ENCODE assay signal across 1 cellular context in the genomic region with DNA sequence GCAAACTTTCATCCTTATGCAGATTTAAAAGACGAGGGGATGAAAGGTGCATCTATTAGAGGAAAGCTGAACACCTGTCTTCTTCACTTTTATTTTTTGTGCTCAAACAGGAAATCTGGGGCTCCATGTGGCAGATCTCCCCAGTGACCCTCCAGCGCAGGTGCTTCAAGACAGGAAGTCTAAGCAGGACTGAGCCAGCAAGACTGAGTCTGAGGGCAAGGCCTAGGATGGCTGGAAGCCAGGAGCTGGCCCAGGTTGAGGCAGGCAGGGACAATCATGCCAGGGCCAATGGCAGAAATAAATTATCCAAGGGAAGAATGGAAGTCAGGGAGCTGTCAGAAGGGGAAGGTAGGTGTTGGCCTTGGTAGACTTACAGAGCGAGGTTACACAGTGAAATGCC.
TF ChIP-seq lines count a peak whose summit lies in the region.

No MANE protein-coding gene starts in this region.

TF ChIP-seq in GM23338, 12 proteins besides CTCF, POLR2A, EP300 and RAD21 (continued from another document):
- TF ChIP-seq, protein P1, sequence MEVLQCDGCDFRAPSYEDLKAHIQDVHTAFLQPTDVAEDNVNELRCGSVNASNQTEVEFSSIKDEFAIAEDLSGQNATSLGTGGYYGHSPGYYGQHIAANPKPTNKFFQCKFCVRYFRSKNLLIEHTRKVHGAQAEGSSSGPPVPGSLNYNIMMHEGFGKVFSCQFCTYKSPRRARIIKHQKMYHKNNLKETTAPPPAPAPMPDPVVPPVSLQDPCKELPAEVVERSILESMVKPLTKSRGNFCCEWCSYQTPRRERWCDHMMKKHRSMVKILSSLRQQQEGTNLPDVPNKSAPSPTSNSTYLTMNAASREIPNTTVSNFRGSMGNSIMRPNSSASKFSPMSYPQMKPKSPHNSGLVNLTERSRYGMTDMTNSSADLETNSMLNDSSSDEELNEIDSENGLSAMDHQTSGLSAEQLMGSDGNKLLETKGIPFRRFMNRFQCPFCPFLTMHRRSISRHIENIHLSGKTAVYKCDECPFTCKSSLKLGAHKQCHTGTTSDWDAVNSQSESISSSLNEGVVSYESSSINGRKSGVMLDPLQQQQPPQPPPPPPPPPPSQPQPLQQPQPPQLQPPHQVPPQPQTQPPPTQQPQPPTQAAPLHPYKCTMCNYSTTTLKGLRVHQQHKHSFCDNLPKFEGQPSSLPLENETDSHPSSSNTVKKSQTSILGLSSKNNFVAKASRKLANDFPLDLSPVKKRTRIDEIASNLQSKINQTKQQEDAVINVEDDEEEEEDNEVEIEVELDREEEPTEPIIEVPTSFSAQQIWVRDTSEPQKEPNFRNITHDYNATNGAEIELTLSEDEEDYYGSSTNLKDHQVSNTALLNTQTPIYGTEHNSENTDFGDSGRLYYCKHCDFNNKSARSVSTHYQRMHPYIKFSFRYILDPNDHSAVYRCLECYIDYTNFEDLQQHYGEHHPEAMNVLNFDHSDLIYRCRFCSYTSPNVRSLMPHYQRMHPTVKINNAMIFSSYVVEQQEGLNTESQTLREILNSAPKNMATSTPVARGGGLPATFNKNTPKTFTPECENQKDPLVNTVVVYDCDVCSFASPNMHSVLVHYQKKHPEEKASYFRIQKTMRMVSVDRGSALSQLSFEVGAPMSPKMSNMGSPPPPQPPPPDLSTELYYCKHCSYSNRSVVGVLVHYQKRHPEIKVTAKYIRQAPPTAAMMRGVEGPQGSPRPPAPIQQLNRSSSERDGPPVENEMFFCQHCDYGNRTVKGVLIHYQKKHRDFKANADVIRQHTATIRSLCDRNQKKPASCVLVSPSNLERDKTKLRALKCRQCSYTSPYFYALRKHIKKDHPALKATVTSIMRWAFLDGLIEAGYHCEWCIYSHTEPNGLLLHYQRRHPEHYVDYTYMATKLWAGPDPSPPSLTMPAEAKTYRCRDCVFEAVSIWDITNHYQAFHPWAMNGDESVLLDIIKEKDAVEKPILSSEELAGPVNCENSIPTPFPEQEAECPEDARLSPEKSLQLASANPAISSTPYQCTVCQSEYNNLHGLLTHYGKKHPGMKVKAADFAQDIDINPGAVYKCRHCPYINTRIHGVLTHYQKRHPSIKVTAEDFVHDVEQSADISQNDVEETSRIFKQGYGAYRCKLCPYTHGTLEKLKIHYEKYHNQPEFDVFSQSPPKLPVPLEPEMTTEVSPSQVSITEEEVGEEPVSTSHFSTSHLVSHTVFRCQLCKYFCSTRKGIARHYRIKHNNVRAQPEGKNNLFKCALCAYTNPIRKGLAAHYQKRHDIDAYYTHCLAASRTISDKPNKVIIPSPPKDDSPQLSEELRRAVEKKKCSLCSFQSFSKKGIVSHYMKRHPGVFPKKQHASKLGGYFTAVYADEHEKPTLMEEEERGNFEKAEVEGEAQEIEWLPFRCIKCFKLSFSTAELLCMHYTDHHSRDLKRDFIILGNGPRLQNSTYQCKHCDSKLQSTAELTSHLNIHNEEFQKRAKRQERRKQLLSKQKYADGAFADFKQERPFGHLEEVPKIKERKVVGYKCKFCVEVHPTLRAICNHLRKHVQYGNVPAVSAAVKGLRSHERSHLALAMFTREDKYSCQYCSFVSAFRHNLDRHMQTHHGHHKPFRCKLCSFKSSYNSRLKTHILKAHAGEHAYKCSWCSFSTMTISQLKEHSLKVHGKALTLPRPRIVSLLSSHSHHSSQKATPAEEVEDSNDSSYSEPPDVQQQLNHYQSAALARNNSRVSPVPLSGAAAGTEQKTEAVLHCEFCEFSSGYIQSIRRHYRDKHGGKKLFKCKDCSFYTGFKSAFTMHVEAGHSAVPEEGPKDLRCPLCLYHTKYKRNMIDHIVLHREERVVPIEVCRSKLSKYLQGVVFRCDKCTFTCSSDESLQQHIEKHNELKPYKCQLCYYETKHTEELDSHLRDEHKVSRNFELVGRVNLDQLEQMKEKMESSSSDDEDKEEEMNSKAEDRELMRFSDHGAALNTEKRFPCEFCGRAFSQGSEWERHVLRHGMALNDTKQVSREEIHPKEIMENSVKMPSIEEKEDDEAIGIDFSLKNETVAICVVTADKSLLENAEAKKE (CRISPR knock-in tag; IDR thresholded peaks at IDR 0.05) = no peak
- no peak for TF ChIP-seq ZNF331 (CRISPR knock-in tag; IDR thresholded peaks at IDR 0.05; ENCODE audit: low read depth)
- TF ChIP-seq, protein P2, sequence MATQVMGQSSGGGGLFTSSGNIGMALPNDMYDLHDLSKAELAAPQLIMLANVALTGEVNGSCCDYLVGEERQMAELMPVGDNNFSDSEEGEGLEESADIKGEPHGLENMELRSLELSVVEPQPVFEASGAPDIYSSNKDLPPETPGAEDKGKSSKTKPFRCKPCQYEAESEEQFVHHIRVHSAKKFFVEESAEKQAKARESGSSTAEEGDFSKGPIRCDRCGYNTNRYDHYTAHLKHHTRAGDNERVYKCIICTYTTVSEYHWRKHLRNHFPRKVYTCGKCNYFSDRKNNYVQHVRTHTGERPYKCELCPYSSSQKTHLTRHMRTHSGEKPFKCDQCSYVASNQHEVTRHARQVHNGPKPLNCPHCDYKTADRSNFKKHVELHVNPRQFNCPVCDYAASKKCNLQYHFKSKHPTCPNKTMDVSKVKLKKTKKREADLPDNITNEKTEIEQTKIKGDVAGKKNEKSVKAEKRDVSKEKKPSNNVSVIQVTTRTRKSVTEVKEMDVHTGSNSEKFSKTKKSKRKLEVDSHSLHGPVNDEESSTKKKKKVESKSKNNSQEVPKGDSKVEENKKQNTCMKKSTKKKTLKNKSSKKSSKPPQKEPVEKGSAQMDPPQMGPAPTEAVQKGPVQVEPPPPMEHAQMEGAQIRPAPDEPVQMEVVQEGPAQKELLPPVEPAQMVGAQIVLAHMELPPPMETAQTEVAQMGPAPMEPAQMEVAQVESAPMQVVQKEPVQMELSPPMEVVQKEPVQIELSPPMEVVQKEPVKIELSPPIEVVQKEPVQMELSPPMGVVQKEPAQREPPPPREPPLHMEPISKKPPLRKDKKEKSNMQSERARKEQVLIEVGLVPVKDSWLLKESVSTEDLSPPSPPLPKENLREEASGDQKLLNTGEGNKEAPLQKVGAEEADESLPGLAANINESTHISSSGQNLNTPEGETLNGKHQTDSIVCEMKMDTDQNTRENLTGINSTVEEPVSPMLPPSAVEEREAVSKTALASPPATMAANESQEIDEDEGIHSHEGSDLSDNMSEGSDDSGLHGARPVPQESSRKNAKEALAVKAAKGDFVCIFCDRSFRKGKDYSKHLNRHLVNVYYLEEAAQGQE (IDR thresholded peaks at IDR 0.05; ENCODE audit: unreplicated experiment) = no peak
- TF ChIP-seq, protein P3, sequence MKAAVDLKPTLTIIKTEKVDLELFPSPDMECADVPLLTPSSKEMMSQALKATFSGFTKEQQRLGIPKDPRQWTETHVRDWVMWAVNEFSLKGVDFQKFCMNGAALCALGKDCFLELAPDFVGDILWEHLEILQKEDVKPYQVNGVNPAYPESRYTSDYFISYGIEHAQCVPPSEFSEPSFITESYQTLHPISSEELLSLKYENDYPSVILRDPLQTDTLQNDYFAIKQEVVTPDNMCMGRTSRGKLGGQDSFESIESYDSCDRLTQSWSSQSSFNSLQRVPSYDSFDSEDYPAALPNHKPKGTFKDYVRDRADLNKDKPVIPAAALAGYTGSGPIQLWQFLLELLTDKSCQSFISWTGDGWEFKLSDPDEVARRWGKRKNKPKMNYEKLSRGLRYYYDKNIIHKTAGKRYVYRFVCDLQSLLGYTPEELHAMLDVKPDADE (IDR thresholded peaks at IDR 0.05) = no peak
- TF ChIP-seq EZH2 (IDR thresholded peaks at IDR 0.05; ENCODE audit: low read depth, unreplicated experiment) = no peak
